Comparison of ENCODE assay signal across 9 cellular contexts in genomic region chr11:8354622-8355417, GRCh38.
DNase-seq lines count a peak whose midpoint lies in the region; ATAC-seq and TF ChIP-seq lines count a peak whose summit lies in the region.
"Had no signal": no experiment of that assay in that cellular context is flagged by ENCODE, and none has a peak within 500 bp of the region (broad histone marks: within the 10 kb centered on the region; RNA-seq: fewer than 3 reads in every experiment).

No MANE protein-coding gene starts in this region.

- DNase-seq in NCI-H1436 (lab: John Stamatoyannopoulos, UW) (peak; percentile 47), NCI-H1436 treated with DMSO at 0.1 percent for 48 hours (lab: John Stamatoyannopoulos, UW) (no peak), SK-MEL-5 (ENCODE audit: low read depth, low spot score) (peak; percentile 7), iPS-NIHi11 (ENCODE audit: low spot score) (peak; percentile 46), testis (peak; percentile 24)
- DNase-seq in activated T-helper 2 cell treated with anti-CD3 and anti-CD28 coated beads, Interferon-gamma antibody, Interleukin-2, Interleukin-4, amounts not matched to agents 10 μg/mL and 5 μg/mL and 100 μg/mL, durations not matched to agents 14 hours and 24 hours and 36 hours (ENCODE audit: low spot score): no peak
- no peak for DNase-seq in stimulated activated CD4-positive, alpha-beta T cell treated with anti-CD3 and anti-CD28 coated beads, Interleukin-1b, Interleukin-23, amount 100 ng/mL, for 48 hours
- DNase-seq: SIG-M5 had no signal

- intact Hi-C loops in testis (cut with DNase I; ENCODE audit: low total_unique reads): no loop called here
- intact Hi-C loops in activated T-helper 2 cell treated with anti-CD3 and anti-CD28 coated beads, Interferon-gamma antibody, Interleukin-2, Interleukin-4, amounts not matched to agents 10 μg/mL and 5 μg/mL and 100 μg/mL, durations not matched to agents 14 hours and 24 hours and 36 hours (cut with micrococcal nuclease): no loop called here

- peaks cover 11% of the 10 kb centered on the region for H3K27me3 Mint-ChIP-seq in activated T-helper 2 cell treated with anti-CD3 and anti-CD28 coated beads, Interferon-gamma antibody, Interleukin-2, Interleukin-4, amounts not matched to agents 10 μg/mL and 5 μg/mL and 100 μg/mL, durations not matched to agents 14 hours and 24 hours and 36 hours (ENCODE audit: low read depth)

- H3K9me3 ChIP-seq in testis: no peaks in the 10 kb centered on the region

- peaks cover 5% of the 10 kb centered on the region for H3K4me1 ChIP-seq in testis

- H3K27ac ChIP-seq in testis: no peak overlapping the region

- no peak overlapping the region for H3K4me3 Mint-ChIP-seq in activated T-helper 2 cell treated with anti-CD3 and anti-CD28 coated beads, Interferon-gamma antibody, Interleukin-2, Interleukin-4, amounts not matched to agents 10 μg/mL and 5 μg/mL and 100 μg/mL, durations not matched to agents 14 hours and 24 hours and 36 hours (ENCODE audit: low read depth)

- no peak overlapping the region for H3K27ac Mint-ChIP-seq in activated T-helper 2 cell treated with anti-CD3 and anti-CD28 coated beads, Interferon-gamma antibody, Interleukin-2, Interleukin-4, amounts not matched to agents 10 μg/mL and 5 μg/mL and 100 μg/mL, durations not matched to agents 14 hours and 24 hours and 36 hours

- no peak overlapping the region for H3K4me3 ChIP-seq in testis

- 52 to 85% methylated on average over 2 to 16 of the region's 16 CpGs for WGBS in testis, 2 donors

- TF ChIP-seq POLR2A in testis (IDR thresholded peaks at IDR 0.05): no peak

- ATAC-seq in HG03039 (IDR thresholded peaks at IDR 0.05; ENCODE audit: unreplicated experiment): no peak

- no peaks in the 10 kb centered on the region for H3K36me3 ChIP-seq in testis (ENCODE audit: low read depth, missing control alignments)

- H3K4me1 Mint-ChIP-seq in activated T-helper 2 cell treated with anti-CD3 and anti-CD28 coated beads, Interferon-gamma antibody, Interleukin-2, Interleukin-4, amounts not matched to agents 10 μg/mL and 5 μg/mL and 100 μg/mL, durations not matched to agents 14 hours and 24 hours and 36 hours (ENCODE audit: low read depth): no peaks in the 10 kb centered on the region

- in situ Hi-C loops in SK-MEL-5 (cut with HindIII; ENCODE audit: low pct_unique_long_range_greater_than_20kb, low sequenced_read_pairs): no loop called here

- no peaks in the 10 kb centered on the region for H3K27me3 ChIP-seq in testis

- H3K9me3 Mint-ChIP-seq in activated T-helper 2 cell treated with anti-CD3 and anti-CD28 coated beads, Interferon-gamma antibody, Interleukin-2, Interleukin-4, amounts not matched to agents 10 μg/mL and 5 μg/mL and 100 μg/mL, durations not matched to agents 14 hours and 24 hours and 36 hours: no peaks in the 10 kb centered on the region

- H3K36me3 Mint-ChIP-seq in activated T-helper 2 cell treated with anti-CD3 and anti-CD28 coated beads, Interferon-gamma antibody, Interleukin-2, Interleukin-4, amounts not matched to agents 10 μg/mL and 5 μg/mL and 100 μg/mL, durations not matched to agents 14 hours and 24 hours and 36 hours (ENCODE audit: low read depth): no peaks in the 10 kb centered on the region

- no peak for TF ChIP-seq CTCF in testis (IDR thresholded peaks at IDR 0.05)

Comparison
In these comparisons a context has a peak if more than half of its experiments do, and no peak if none do; other contexts are left out.
1. DNase-seq: peak in NCI-H1436 (single experiment), SK-MEL-5 (single experiment), iPS-NIHi11 (single experiment) and testis (single experiment); none in NCI-H1436 treated with DMSO at 0.1 percent for 48 hours (single experiment), activated T-helper 2 cell treated with anti-CD3 and anti-CD28 coated beads, Interferon-gamma antibody, Interleukin-2, Interleukin-4, amounts not matched to agents 10 μg/mL and 5 μg/mL and 100 μg/mL, durations not matched to agents 14 hours and 24 hours and 36 hours (single experiment) and stimulated activated CD4-positive, alpha-beta T cell treated with anti-CD3 and anti-CD28 coated beads, Interleukin-1b, Interleukin-23, amount 100 ng/mL, for 48 hours (single experiment).